ENCODE assay signal across 14 cellular contexts in genomic region chr5:154199263-154199662, GRCh38. TPM values are rescaled to one million over a fixed set of nuclear protein-coding genes. Genes with fewer than 3 reads are reported as not detected.
A peak's percentile ranks its signal among the peaks of the same experiment; 100 is the strongest.
DNase-seq lines count a peak whose midpoint lies in the region; ATAC-seq and TF ChIP-seq lines count a peak whose summit lies in the region.
"Had no signal": no experiment of that assay in that cellular context is flagged by ENCODE, and none has a peak within 500 bp of the region (broad histone marks: within the 10 kb centered on the region; RNA-seq: fewer than 3 reads in every experiment).

No MANE protein-coding gene starts in this region.

- H3K27me3 Mint-ChIP-seq in CD14-positive monocyte (ENCODE audit: low read depth in 3 of 3) (peaks cover 0 to 4% (median 0%) of the 10 kb centered on the region in 3 donors), GM23338 (ENCODE audit: insufficient read depth, low read depth, poor library complexity) (peaks cover 4% of the 10 kb centered on the region)
- no peaks in the 10 kb centered on the region for H3K27me3 Mint-ChIP-seq in activated T-helper 17 cell treated with anti-CD3 and anti-CD28 coated beads, Interleukin-2, amount 50 U/mL, for 72 hours

- no peak overlapping the region for H3K56ac ChIP-seq in mesendoderm (ENCODE audit: low read length)

- TF ChIP-seq CTCF in CD14-positive monocyte (IDR thresholded peaks at IDR 0.05) = no peak
- TF ChIP-seq CTCF in GM23338 (conservative IDR thresholded peaks at IDR 0.05; ENCODE audit: low read depth in 2 of 2) = no peak
- TF ChIP-seq CTCF in A673 (conservative IDR thresholded peaks at IDR 0.05; ENCODE audit: low read depth, low read length) = no peak

- no peak overlapping the region for H2BK15ac ChIP-seq in mesendoderm (replicated peaks; ENCODE audit: low read depth)

- H3K4me2 ChIP-seq in GM23338 (no peak overlapping the region), mesendoderm (ENCODE audit: low read length) (no peak overlapping the region)

- no peaks in the 10 kb centered on the region for H3K36me3 ChIP-seq in GM23338 (ENCODE audit: insufficient read depth)
- H3K36me3 ChIP-seq in mesendoderm (ENCODE audit: control insufficient read depth, insufficient read depth, low read length) = no peaks in the 10 kb centered on the region
- H3K36me3 ChIP-seq in A673 (ENCODE audit: insufficient read depth, low read length, poor library complexity, severe bottlenecking) = no peaks in the 10 kb centered on the region

- H3K36me3 Mint-ChIP-seq in CD14-positive monocyte = peaks cover 48 to 50% of the 10 kb centered on the region in 2 donors
- no peaks in the 10 kb centered on the region; the same call in 2 of the 3 replicates for H3K36me3 Mint-ChIP-seq in GM23338 (ENCODE audit: low read depth)
- peaks cover 82% of the 10 kb centered on the region for H3K36me3 Mint-ChIP-seq in activated T-helper 17 cell treated with anti-CD3 and anti-CD28 coated beads, Interleukin-2, amount 50 U/mL, for 72 hours (ENCODE audit: low read depth)

- CTCF ChIA-PET in A673 (lab: Charles Lee) = no interaction called here

- H4K20me1 ChIP-seq in GM23338 (replicated peaks; ENCODE audit: insufficient read depth) = no peaks in the 10 kb centered on the region

- H3K79me1 ChIP-seq in mesendoderm (ENCODE audit: low read length) = peaks cover 18% of the 10 kb centered on the region

- H3K9me2 ChIP-seq in GM23338 (ENCODE audit: insufficient read depth) = no peaks in the 10 kb centered on the region

- no peak overlapping the region for H2AFZ ChIP-seq in GM23338

- no peak overlapping the region for H3K4me3 ChIP-seq in GM23338
- no peak overlapping the region for H3K4me3 ChIP-seq in mesendoderm (ENCODE audit: low read length)
- no peak overlapping the region for H3K4me3 ChIP-seq in A673 (ENCODE audit: low read depth, low read length, poor library complexity, severe bottlenecking)

- no peaks in the 10 kb centered on the region for H3K9me3 ChIP-seq in A673 (ENCODE audit: low read depth, low read length, poor library complexity, severe bottlenecking)
- H3K9me3 ChIP-seq: Caco-2 had no signal

- no peaks in the 10 kb centered on the region for H3F3A ChIP-seq in GM23338 (replicated peaks; ENCODE audit: low read depth)

- H3K4me1 Mint-ChIP-seq in CD14-positive monocyte (peaks cover 36% of the 10 kb centered on the region), GM23338 (peaks cover 52% of the 10 kb centered on the region)
- H3K4me1 Mint-ChIP-seq in activated T-helper 17 cell treated with anti-CD3 and anti-CD28 coated beads, Interleukin-2, amount 50 U/mL, for 72 hours = peaks cover 52% of the 10 kb centered on the region

- no peak for DNase-seq in CD14-positive monocyte (ENCODE audit: low spot score)
- DNase-seq in GM23338 (ENCODE audit: low spot score) = no peak
- no peak for DNase-seq in mesendoderm
- no peak for DNase-seq in A673 (ENCODE audit: low spot score)
- DNase-seq in DMS79 (lab: John Stamatoyannopoulos, UW) = no peak
- DNase-seq in HPDE6-E6E7 (ENCODE audit: extremely low spot score) = no peak
- DNase-seq: activated CD4-positive, alpha-beta T cell treated with anti-CD3 and anti-CD28 coated beads for 4 hours; amygdala; Caco-2; effector CD4-positive, alpha-beta T cell; left cardiac atrium; stimulated activated CD4-positive, alpha-beta T cell treated with anti-CD3 and anti-CD28 coated beads, Interleukin-15, amount 100 ng/mL, for 24 hours had no signal

- no peak overlapping the region for H3K9ac ChIP-seq in mesendoderm (ENCODE audit: low read length)

- H3K4me3 Mint-ChIP-seq in CD14-positive monocyte (no peak overlapping the region), GM23338 (no peak overlapping the region)
- peak overlapping the region; percentile 59 for H3K4me3 Mint-ChIP-seq in activated T-helper 17 cell treated with anti-CD3 and anti-CD28 coated beads, Interleukin-2, amount 50 U/mL, for 72 hours

- no peak overlapping the region for H4K8ac ChIP-seq in mesendoderm (ENCODE audit: low read depth, low read length)

- H3K79me2 ChIP-seq in GM23338 (replicated peaks; ENCODE audit: insufficient read depth) = peaks cover 11% of the 10 kb centered on the region; the same call in 1 of the 2 replicates
- peaks cover 7% of the 10 kb centered on the region for H3K79me2 ChIP-seq in mesendoderm (ENCODE audit: control insufficient read depth, insufficient read depth, low read length)

- no TSS peak for BruUV-seq in A673 (replicated peaks; lab: Mats Ljungman, UMichigan)

- intact Hi-C loops in CD14-positive monocyte (cut with micrococcal nuclease) (loop anchor here in 1 of 2 donors (10.0 kb wide), 1 partner anchor 246 kb away; the partner anchor contains the start of gene SAP30L), A673 (cut with micrococcal nuclease; ENCODE audit: unreplicated experiment) (no loop called here)

- H3K27ac ChIP-seq in GM23338 (ENCODE audit: low read depth) (no peak overlapping the region), mesendoderm (ENCODE audit: low read depth, low read length) (no peak overlapping the region), A673 (ENCODE audit: low read depth, low read length, poor library complexity, severe bottlenecking) (no peak overlapping the region)

- H3K27me3 ChIP-seq in GM23338 (ENCODE audit: insufficient read depth) = no peaks in the 10 kb centered on the region
- H3K27me3 ChIP-seq in mesendoderm (ENCODE audit: insufficient read depth, low read length, poor library complexity) = no peaks in the 10 kb centered on the region
- no peaks in the 10 kb centered on the region for H3K27me3 ChIP-seq in A673 (replicated peaks; ENCODE audit: insufficient read depth, low read depth, low read length, poor library complexity)

- H3K27ac Mint-ChIP-seq in CD14-positive monocyte (peak overlapping the region in 4 of 7 donors; percentile 3 to 51 (median 22)), GM23338 (peak overlapping the region; percentile 71)
- H3K27ac Mint-ChIP-seq in activated T-helper 17 cell treated with anti-CD3 and anti-CD28 coated beads, Interleukin-2, amount 50 U/mL, for 72 hours = peak overlapping the region; percentile 82

- H2BK5ac ChIP-seq in mesendoderm (ENCODE audit: low read length) = no peak overlapping the region

- no peak overlapping the region for H3K18ac ChIP-seq in mesendoderm (ENCODE audit: low read length)

- no peak overlapping the region for H4K5ac ChIP-seq in mesendoderm (ENCODE audit: low read length)

- WGBS in mesendoderm (ENCODE audit: extremely low coverage, insufficient coverage, low lambda C conversion rate) = no CpG with 5 or more reads among the region's 4 CpGs

- POLR2A ChIA-PET in A673 (lab: Charles Lee; ENCODE audit: low non-redundant PET) = no interaction called here

- H3K9me3 Mint-ChIP-seq in CD14-positive monocyte (no peaks in the 10 kb centered on the region), GM23338 (no peaks in the 10 kb centered on the region)
- H3K9me3 Mint-ChIP-seq in activated T-helper 17 cell treated with anti-CD3 and anti-CD28 coated beads, Interleukin-2, amount 50 U/mL, for 72 hours = no peaks in the 10 kb centered on the region

- H3K23ac ChIP-seq in mesendoderm (ENCODE audit: low read length) = peak overlapping the region; percentile 82

- H3K4ac ChIP-seq in mesendoderm (ENCODE audit: low read depth, low read length) = no peak overlapping the region

- H2BK120ac ChIP-seq in mesendoderm (ENCODE audit: low read depth, low read length) = no peak overlapping the region

- H3K4me1 ChIP-seq in GM23338 (ENCODE audit: insufficient read depth) (peaks cover 39% of the 10 kb centered on the region), mesendoderm (ENCODE audit: control insufficient read depth, low read depth, low read length) (peaks cover 22% of the 10 kb centered on the region), A673 (ENCODE audit: insufficient read depth, low read length, poor library complexity, severe bottlenecking) (no peaks in the 10 kb centered on the region)

- no peak overlapping the region for H2AK5ac ChIP-seq in mesendoderm (ENCODE audit: low read length)

- ATAC-seq in GM23338 = no peak
- ATAC-seq in activated T-helper 17 cell treated with anti-CD3 and anti-CD28 coated beads, Interleukin-2, amount 50 U/mL, for 72 hours (replicated peaks) = no peak
- no peak for ATAC-seq in HG02678 (IDR thresholded peaks at IDR 0.05; ENCODE audit: unreplicated experiment)
- ATAC-seq: left cardiac atrium had no signal

TF ChIP-seq in GM23338, 12 proteins besides CTCF, POLR2A, EP300 and RAD21 (continues in another document):
- TF ChIP-seq EZH2 (IDR thresholded peaks at IDR 0.05; ENCODE audit: low read depth, unreplicated experiment) = no peak
- TF ChIP-seq CREB1 (CRISPR knock-in tag; IDR thresholded peaks at IDR 0.05; ENCODE audit: low read depth) = no peak
- no peak for TF ChIP-seq REST (IDR thresholded peaks at IDR 0.05; ENCODE audit: unreplicated experiment)
- no peak for TF ChIP-seq ZNF331 (CRISPR knock-in tag; IDR thresholded peaks at IDR 0.05; ENCODE audit: low read depth)
- no peak for TF ChIP-seq NANOG (IDR thresholded peaks at IDR 0.05; ENCODE audit: borderline replicate concordance)

RNA-seq across cellular contexts. Expression of gene GALNT10, which starts 8.7 kb away (rescaled TPM):
- polyA plus RNA-seq in CD14-positive monocyte (1 to 10 TPM; 6.2 to 7.3 TPM), GM23338 (2016; fragmentation: Nextera tagmentation; extraction: Ambion mirVana) (2.6 and 3.2 TPM in 2 replicates)
- total RNA-seq in GM23338 (2014; rRNA removed; shearing (Covaris generic)) = 9.4 and 12.9 TPM in 2 replicates
- total RNA-seq in activated T-helper 17 cell treated with anti-CD3 and anti-CD28 coated beads, Interleukin-2, amount 50 U/mL, for 72 hours = 10 to 100 TPM; 21.5 to 45.3 TPM
- 23.1 TPM for polyA plus RNA-seq in mesendoderm (2013, experiment 1 of 2)
- polyA plus RNA-seq in mesendoderm (2013, experiment 2 of 2) = 22.1 TPM
- total RNA-seq in A673 (2021) = 17.9 and 18.0 TPM in 2 replicates

Comparison
In these comparisons a context has a peak if more than half of its experiments do, and no peak if none do; other contexts are left out.
1. H3K27ac Mint-ChIP-seq: peak in every context shown above with its lines; median percentile 82 in activated T-helper 17 cell treated with anti-CD3 and anti-CD28 coated beads, Interleukin-2, amount 50 U/mL, for 72 hours; 71 in GM23338; 22 in CD14-positive monocyte.